In the genomic region with DNA sequence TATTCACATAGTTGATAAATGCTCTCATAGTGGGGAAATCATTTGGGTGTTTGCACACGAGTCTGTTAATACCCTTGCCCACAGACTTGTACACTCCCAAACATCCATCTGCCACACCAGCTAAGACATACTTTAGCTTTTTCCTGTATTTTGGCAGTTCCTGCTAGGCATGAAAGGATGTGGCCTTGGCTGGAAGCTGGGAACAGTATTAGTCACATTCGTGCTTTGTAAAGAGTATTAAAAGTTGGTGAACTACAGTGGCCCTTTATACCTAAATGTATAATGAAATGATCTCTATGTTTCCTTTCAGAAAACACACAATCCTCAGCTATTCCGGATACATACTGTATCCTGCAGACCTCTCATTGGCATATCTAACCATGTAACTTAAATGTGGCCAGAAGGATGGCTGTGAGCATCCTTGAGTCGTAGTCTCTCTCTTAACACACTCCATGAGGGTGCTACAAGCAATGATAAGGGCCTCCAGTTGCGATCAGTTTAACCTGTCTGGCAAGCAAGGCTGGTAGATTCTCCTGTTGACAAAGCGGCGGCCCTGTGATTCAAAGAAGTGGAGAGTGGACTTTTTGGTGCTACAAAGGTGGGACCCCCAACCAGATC, we compare ENCODE assay signal across 8 cellular contexts. TPM values are rescaled to one million over a fixed set of nuclear protein-coding genes. Genes with fewer than 3 reads are reported as not detected.
DNase-seq lines count a peak whose midpoint lies in the region; ATAC-seq and TF ChIP-seq lines count a peak whose summit lies in the region.
"Had no signal": no experiment of that assay in that cellular context is flagged by ENCODE, and none has a peak within 500 bp of the region (broad histone marks: within the 10 kb centered on the region; RNA-seq: fewer than 3 reads in every experiment).

No MANE protein-coding gene starts in this region.

- TF ChIP-seq POLR2A in stomach (IDR thresholded peaks at IDR 0.05), result no peak

- H3K36me3 Mint-ChIP-seq in HFFc6 (ENCODE audit: low read depth), result peaks cover 41% of the 10 kb centered on the region
- peaks cover 38% of the 10 kb centered on the region for H3K36me3 Mint-ChIP-seq in activated CD4-positive, alpha-beta memory T cell treated with anti-CD3 and anti-CD28 coated beads for 36 hours

- no peak for TF ChIP-seq EP300 in stomach (IDR thresholded peaks at IDR 0.05)

- ATAC-seq in right cardiac atrium (no peak), HG02571 (IDR thresholded peaks at IDR 0.05; ENCODE audit: unreplicated experiment) (no peak)

- H3K4me3 Mint-ChIP-seq in HFFc6, result peak overlapping the region; percentile 100
- H3K4me3 Mint-ChIP-seq in activated CD4-positive, alpha-beta memory T cell treated with anti-CD3 and anti-CD28 coated beads for 36 hours, result peak overlapping the region; percentile 96

- peak; percentile 48 for DNase-seq in HFFc6
- DNase-seq in activated CD4-positive, alpha-beta memory T cell treated with anti-CD3 and anti-CD28 coated beads for 36 hours, result no peak
- no peak for DNase-seq in right cardiac atrium
- DNase-seq in stomach, result no peak
- DNase-seq in SK-N-DZ (ENCODE audit: low spot score), result no peak
- no peak for DNase-seq in NOMO-1 (lab: John Stamatoyannopoulos, UW; ENCODE audit: unreplicated experiment in 2 of 2)

- H3K27ac ChIP-seq in right cardiac atrium (ENCODE audit: low read length) (peak overlapping the region; percentile 92), stomach (peak overlapping the region; percentile 97 to 98 (median 98))

- H3K27me3 ChIP-seq in right cardiac atrium (ENCODE audit: control insufficient read depth, insufficient read depth) (no peaks in the 10 kb centered on the region), stomach (no peaks in the 10 kb centered on the region)

- H3K4me3 ChIP-seq in right cardiac atrium (ENCODE audit: low read length) (peak overlapping the region; percentile 83), stomach (peak overlapping the region; percentile 76 to 99 (median 82))

- no peak for TF ChIP-seq CTCF in HFFc6 (IDR thresholded peaks at IDR 0.05)
- TF ChIP-seq CTCF in stomach (IDR thresholded peaks at IDR 0.05), result no peak

- H3K4me1 ChIP-seq in right cardiac atrium (ENCODE audit: control insufficient read depth, insufficient read depth, low read length), result peaks cover 4% of the 10 kb centered on the region
- H3K4me1 ChIP-seq in stomach, result peaks cover 30 to 48% (median 44%) of the 10 kb centered on the region in 4 donors

- H3K27ac Mint-ChIP-seq in HFFc6, result peak overlapping the region; percentile 100
- H3K27ac Mint-ChIP-seq in activated CD4-positive, alpha-beta memory T cell treated with anti-CD3 and anti-CD28 coated beads for 36 hours, result peak overlapping the region; percentile 97

- intact Hi-C loops in activated CD4-positive, alpha-beta memory T cell treated with anti-CD3 and anti-CD28 coated beads for 36 hours (cut with micrococcal nuclease), result no loop called here
- intact Hi-C loops in right cardiac atrium (cut with DNase I), result no loop called here
- intact Hi-C loops in stomach (cut with DNase I; ENCODE audit: low total_unique reads), result no loop called here

- H3K9me3 ChIP-seq in right cardiac atrium (ENCODE audit: control insufficient read depth, low read length) (no peaks in the 10 kb centered on the region), stomach (no peaks in the 10 kb centered on the region)

- H3K9me3 Mint-ChIP-seq in HFFc6, result no peaks in the 10 kb centered on the region
- H3K9me3 Mint-ChIP-seq in activated CD4-positive, alpha-beta memory T cell treated with anti-CD3 and anti-CD28 coated beads for 36 hours, result no peaks in the 10 kb centered on the region

- peaks cover 75% of the 10 kb centered on the region for H3K4me1 Mint-ChIP-seq in HFFc6 (ENCODE audit: low read depth)
- H3K4me1 Mint-ChIP-seq in activated CD4-positive, alpha-beta memory T cell treated with anti-CD3 and anti-CD28 coated beads for 36 hours (ENCODE audit: low read depth), result peaks cover 45% of the 10 kb centered on the region

- POLR2A ChIA-PET in activated CD4-positive, alpha-beta memory T cell treated with anti-CD3 and anti-CD28 coated beads for 36 hours (lab: Charles Lee), result interaction anchor here (0.8 to 2.1 kb wide), 6 partner anchors 8 to 207 kb away, joined by 3 to 8 read pairs (median 5); a partner anchor contains a TSS

- H3K27me3 Mint-ChIP-seq in HFFc6 (ENCODE audit: insufficient read depth), result peaks cover 5% of the 10 kb centered on the region
- H3K27me3 Mint-ChIP-seq in activated CD4-positive, alpha-beta memory T cell treated with anti-CD3 and anti-CD28 coated beads for 36 hours, result no peaks in the 10 kb centered on the region

- CTCF ChIA-PET in activated CD4-positive, alpha-beta memory T cell treated with anti-CD3 and anti-CD28 coated beads for 36 hours (lab: Charles Lee), result interaction anchor here (0.8 to 3.9 kb wide), 7 partner anchors 16 to 367 kb away, joined by 3 to 21 read pairs (median 3); a partner anchor contains a TSS

- WGBS in right cardiac atrium, result 37% methylated on average over 7 of the region's 7 CpGs
- 25 to 36% (median 32%) methylated on average over 7 of the region's 7 CpGs for WGBS in stomach, 5 donors

- peaks cover 16 to 42% (median 40%) of the 10 kb centered on the region in 4 donors for H3K36me3 ChIP-seq in stomach

RNA-seq across cellular contexts. Expression of a gene that starts 1.5 kb away (rescaled TPM):
- 10 to 100 TPM; 42.4 to 46.7 (median 44.9) TPM for total RNA-seq in HFFc6 (2021; fragmentation: NEBNext Ultra II Directional; extraction: Animal tissue kit (Norgen Biotek cat#: 25700))
- total RNA-seq in activated CD4-positive, alpha-beta memory T cell treated with anti-CD3 and anti-CD28 coated beads for 36 hours, result 10 to 100 TPM; 51.4 to 54.8 TPM
- total RNA-seq in right cardiac atrium (10 to 100 TPM; 29.5 to 34.6 (median 32.9) TPM), stomach (100 to 1,000 TPM in 2 of 5 donors, 10 to 100 TPM in 3; 46.1 to 428 (median 67.1) TPM)
- polyA plus RNA-seq in right cardiac atrium (33.2 TPM), stomach (10 to 100 TPM; 22.0 to 50.8 (median 24.3) TPM)
- 48.5 and 52.3 TPM in 2 replicates for polyA plus RNA-seq in SK-N-DZ (2014; cell fraction: cytosol; rRNA removed)
- 107 and 111 TPM in 2 replicates for polyA plus RNA-seq in SK-N-DZ (2014; cell fraction: nucleus; rRNA removed)

RNA-seq across cellular contexts. Expression of a gene that starts 16.4 kb away (rescaled TPM):
- total RNA-seq in HFFc6 (2021; fragmentation: NEBNext Ultra II Directional; extraction: Animal tissue kit (Norgen Biotek cat#: 25700)), result not detected
- not detected for total RNA-seq in activated CD4-positive, alpha-beta memory T cell treated with anti-CD3 and anti-CD28 coated beads for 36 hours
- total RNA-seq in right cardiac atrium, result not detected
- polyA plus RNA-seq in right cardiac atrium, result not detected
- not detected for total RNA-seq in stomach
- polyA plus RNA-seq in stomach, result not detected
- polyA plus RNA-seq in SK-N-DZ (2014; cell fraction: cytosol; rRNA removed), result not detected in 2 replicates
- not detected in 2 replicates for polyA plus RNA-seq in SK-N-DZ (2014; cell fraction: nucleus; rRNA removed)
- total RNA-seq: activated CD8-positive, alpha-beta memory T cell treated with anti-CD3 and anti-CD28 coated beads for 36 hours had no signal

RNA-seq across cellular contexts. Expression of a gene that starts 40.7 kb away (rescaled TPM):
- under 1 TPM in 4 of 6 experiments, not detected in 2; 0.25 to 0.83 (median 0.50) TPM for total RNA-seq in HFFc6 (2021; fragmentation: NEBNext Ultra II Directional; extraction: Animal tissue kit (Norgen Biotek cat#: 25700))
- total RNA-seq in activated CD4-positive, alpha-beta memory T cell treated with anti-CD3 and anti-CD28 coated beads for 36 hours, result not detected
- total RNA-seq in right cardiac atrium (10 to 100 TPM in 3 of 4 donors, 1 to 10 TPM in 1; 10.0 to 44.4 (median 27.1) TPM), stomach (10 to 100 TPM in 1 of 5 donors, 1 to 10 TPM in 1, under 1 TPM in 1, not detected in 2; 0.58 to 73.5 (median 1.1) TPM)
- polyA plus RNA-seq in right cardiac atrium (14.4 TPM), stomach (1 to 10 TPM; 1.3 to 3.4 (median 2.5) TPM)
- polyA plus RNA-seq in SK-N-DZ (2014; cell fraction: cytosol; rRNA removed), result not detected in 2 replicates
- not detected in 2 replicates for polyA plus RNA-seq in SK-N-DZ (2014; cell fraction: nucleus; rRNA removed)
- total RNA-seq: activated CD8-positive, alpha-beta memory T cell treated with anti-CD3 and anti-CD28 coated beads for 36 hours had no signal
